ENCODE assay signal across 12 cellular contexts in genomic region chr3:115804722-115805121, GRCh38.
A peak's percentile ranks its signal among the peaks of the same experiment; 100 is the strongest.
DNase-seq lines count a peak whose midpoint lies in the region; ATAC-seq and TF ChIP-seq lines count a peak whose summit lies in the region.
"Had no signal": no experiment of that assay in that cellular context is flagged by ENCODE, and none has a peak within 500 bp of the region (broad histone marks: within the 10 kb centered on the region; RNA-seq: fewer than 3 reads in every experiment).

No MANE protein-coding gene starts in this region.

- no peak overlapping the region; the same call in 1 of the 2 replicates for H3K9ac ChIP-seq in IMR-90 (ENCODE audit: low read depth, low read length)

- H3K18ac ChIP-seq in IMR-90 (ENCODE audit: low read depth, low read length), result peak overlapping the region; percentile 95; the same call in 1 of the 2 replicates

- in situ Hi-C loops in IMR-90 (cut with MboI; ENCODE audit: low sequenced_read_pairs), result loop anchor here (25.0 kb wide), 2 partner anchors 967 to 1442 kb away; no protein-coding TSS in a partner anchor

- no peak for TF ChIP-seq CTCF in IMR-90 (conservative IDR thresholded peaks at IDR 0.05; ENCODE audit: low read depth, low read length)
- no peak for TF ChIP-seq CTCF in sigmoid colon (IDR thresholded peaks at IDR 0.05)

- no CpG with 5 or more reads among the region's 2 CpGs for WGBS in IMR-90 (ENCODE audit: extremely low coverage in 2 of 2, insufficient read length in 1 of 2), 2 experiments
- 34 to 42% methylated on average over 2 of the region's 2 CpGs for WGBS in sigmoid colon, 2 donors

- H3K36me3 ChIP-seq in IMR-90 (ENCODE audit: control insufficient read depth, insufficient read depth, low read length) (peaks cover 2% of the 10 kb centered on the region; the same call in 1 of the 2 replicates), sigmoid colon (no peaks in the 10 kb centered on the region)
- H3K36me3 ChIP-seq in CD8-positive, alpha-beta memory T cell (ENCODE audit: insufficient read depth, low read length), result no peaks in the 10 kb centered on the region
- H3K36me3 ChIP-seq: prostate gland had no signal

- peak overlapping the region; percentile 69 to 89; a peak in 3 of 4 replicates for H4K8ac ChIP-seq in IMR-90 (ENCODE audit: low read depth in 2 of 2, low read length in 2 of 2)

- H3K9me3 Mint-ChIP-seq in CD8-positive, alpha-beta memory T cell, result no peaks in the 10 kb centered on the region
- H3K9me3 Mint-ChIP-seq in activated CD4-positive, alpha-beta memory T cell treated with anti-CD3 and anti-CD28 coated beads, Interleukin-2, amount 10 ng/mL, durations not matched to agents 7 days and 5 days, result no peaks in the 10 kb centered on the region

- peak overlapping the region; percentile 95; the same call in 1 of the 3 replicates for H2BK15ac ChIP-seq in IMR-90 (ENCODE audit: low read depth, low read length)

- peak overlapping the region; percentile 90 for H4K5ac ChIP-seq in IMR-90 (ENCODE audit: low read depth, low read length)

- H2AFZ ChIP-seq in IMR-90 (replicated peaks; ENCODE audit: low read length, poor library complexity), result peak overlapping the region; percentile 75

- peak overlapping the region; percentile 99 for H2BK5ac ChIP-seq in IMR-90 (ENCODE audit: low read depth, low read length, poor library complexity, severe bottlenecking)

- H3K27me3 ChIP-seq in IMR-90 (ENCODE audit: control insufficient read depth, insufficient read depth, low read length) (no peaks in the 10 kb centered on the region), sigmoid colon (no peaks in the 10 kb centered on the region)
- H3K27me3 ChIP-seq in CD8-positive, alpha-beta memory T cell (ENCODE audit: insufficient read depth, low read length, poor library complexity, severe bottlenecking), result peaks cover 8% of the 10 kb centered on the region

- POLR2A ChIA-PET in IMR-90 (lab: Charles Lee; ENCODE audit: unreplicated experiment), result no interaction called here
- POLR2A ChIA-PET in CD8-positive, alpha-beta memory T cell (lab: Charles Lee), result no interaction called here
- POLR2A ChIA-PET in activated CD4-positive, alpha-beta memory T cell treated with anti-CD3 and anti-CD28 coated beads, Interleukin-2, amount 10 ng/mL, durations not matched to agents 7 days and 5 days (lab: Charles Lee), result no interaction called here

- CTCF ChIA-PET in IMR-90 (lab: Yijun Ruan, JAX), result interaction anchor here (0.8 to 1.2 kb wide), 2 partner anchors 20 to 21 kb away, joined by 3 to 6 read pairs; no protein-coding TSS in a partner anchor
- CTCF ChIA-PET in CD8-positive, alpha-beta memory T cell (lab: Charles Lee), result interaction anchor here (0.8 to 2.0 kb wide), 3 partner anchors 10 to 20 kb away, joined by 3 to 7 read pairs (median 3); no protein-coding TSS in a partner anchor
- CTCF ChIA-PET in activated CD4-positive, alpha-beta memory T cell treated with anti-CD3 and anti-CD28 coated beads, Interleukin-2, amount 10 ng/mL, durations not matched to agents 7 days and 5 days (lab: Charles Lee), result interaction anchor here (1.7 to 2.4 kb wide), 2 partner anchors 10 to 13 kb away, joined by 6 to 7 read pairs; no protein-coding TSS in a partner anchor

- no peak overlapping the region for H3K27ac Mint-ChIP-seq in CD8-positive, alpha-beta memory T cell
- H3K27ac Mint-ChIP-seq in activated CD4-positive, alpha-beta memory T cell treated with anti-CD3 and anti-CD28 coated beads, Interleukin-2, amount 10 ng/mL, durations not matched to agents 7 days and 5 days, result no peak overlapping the region

- peak; percentile 45 for ATAC-seq in IMR-90 (ENCODE audit: low read depth)

- peak overlapping the region; percentile 95 for H2BK20ac ChIP-seq in IMR-90 (ENCODE audit: low read depth, low read length)

- intact Hi-C loops in IMR-90 (cut with micrococcal nuclease), result loop anchor here (10.0 kb wide), 1 partner anchor 60 kb away; no protein-coding TSS in a partner anchor
- intact Hi-C loops in sigmoid colon (cut with DNase I), result no loop called here

- TF ChIP-seq EP300 in sigmoid colon (IDR thresholded peaks at IDR 0.05), result no peak

- H3K56ac ChIP-seq in IMR-90 (ENCODE audit: extremely low read depth, insufficient read depth, low read length), result peak overlapping the region; percentile 92

- no peak overlapping the region for H3K4me3 Mint-ChIP-seq in CD8-positive, alpha-beta memory T cell
- H3K4me3 Mint-ChIP-seq in activated CD4-positive, alpha-beta memory T cell treated with anti-CD3 and anti-CD28 coated beads, Interleukin-2, amount 10 ng/mL, durations not matched to agents 7 days and 5 days, result no peak overlapping the region

- dilution Hi-C loops in IMR-90 (cut with HindIII; ENCODE audit: low sequenced_read_pairs, unreplicated experiment), result no loop called here

- DNase-seq in AG20443 (ENCODE audit: low spot score), result peak; percentile 61
- DNase-seq in IMR-90, result peak; percentile 93
- peak; percentile 63 for DNase-seq in brain pericyte (ENCODE audit: low read depth, low spot score)
- DNase-seq in kidney tubule cell (ENCODE audit: low spot score), result peak; percentile 32
- no peak for DNase-seq in CD8-positive, alpha-beta memory T cell
- no peak for DNase-seq in activated CD4-positive, alpha-beta memory T cell treated with anti-CD3 and anti-CD28 coated beads, Interleukin-2, amount 10 ng/mL, durations not matched to agents 7 days and 5 days
- DNase-seq in sigmoid colon, result no peak
- no peak for DNase-seq in iPS-NIHi7 (ENCODE audit: extremely low spot score)
- DNase-seq: amygdala, NCI-H2227 treated with DMSO at 0.1 percent for 48 hours, SIG-M5 had no signal

- no peak overlapping the region for H2AK9ac ChIP-seq in IMR-90 (replicated peaks; ENCODE audit: low read depth, low read length, poor library complexity)

- H4K91ac ChIP-seq in IMR-90 (ENCODE audit: insufficient read depth, low read depth, low read length), result peak overlapping the region; percentile 83; the same call in 1 of the 2 replicates

- H3K4me3 ChIP-seq in IMR-90 (ENCODE audit: insufficient read depth, low read depth, low read length), result no peak overlapping the region
- H3K4me3 ChIP-seq in CD8-positive, alpha-beta memory T cell (ENCODE audit: low read length), result no peak overlapping the region
- no peak overlapping the region for H3K4me3 ChIP-seq in sigmoid colon
- H3K4me3 ChIP-seq: prostate gland had no signal

- H4K20me1 ChIP-seq in IMR-90 (ENCODE audit: insufficient read depth, low read length), result no peaks in the 10 kb centered on the region

- H3K9me3 ChIP-seq in IMR-90 (ENCODE audit: control insufficient read depth, insufficient read depth, low read length) (no peaks in the 10 kb centered on the region), sigmoid colon (no peaks in the 10 kb centered on the region)
- H3K9me3 ChIP-seq in CD8-positive, alpha-beta memory T cell (ENCODE audit: low read length), result no peaks in the 10 kb centered on the region
- H3K9me3 ChIP-seq: prostate gland had no signal

- peaks cover 19% of the 10 kb centered on the region for H3K4me1 ChIP-seq in IMR-90 (ENCODE audit: control insufficient read depth, insufficient read depth, low read length)
- no peaks in the 10 kb centered on the region for H3K4me1 ChIP-seq in CD8-positive, alpha-beta memory T cell (ENCODE audit: insufficient read depth, low read length)
- peaks cover 0 to 4% (median 0%) of the 10 kb centered on the region in 4 donors for H3K4me1 ChIP-seq in sigmoid colon
- H3K4me1 ChIP-seq: prostate gland had no signal

- H3K27me3 Mint-ChIP-seq in CD8-positive, alpha-beta memory T cell, result peaks cover 10 to 74% of the 10 kb centered on the region in 2 donors
- H3K27me3 Mint-ChIP-seq in activated CD4-positive, alpha-beta memory T cell treated with anti-CD3 and anti-CD28 coated beads, Interleukin-2, amount 10 ng/mL, durations not matched to agents 7 days and 5 days, result peaks cover 38% of the 10 kb centered on the region

- peak overlapping the region; percentile 68 for H3K14ac ChIP-seq in IMR-90 (replicated peaks; ENCODE audit: low read depth, low read length)

- peak overlapping the region; percentile 90 for H2BK120ac ChIP-seq in IMR-90 (ENCODE audit: low read depth, low read length)

- no peaks in the 10 kb centered on the region for H3K79me1 ChIP-seq in IMR-90 (ENCODE audit: low read depth in 1 of 2, low read length in 2 of 2)

- no TSS peak for BruUV-seq in IMR-90 (replicated peaks; lab: Mats Ljungman, UMichigan)

- peak overlapping the region; percentile 83 for H3K4ac ChIP-seq in IMR-90 (ENCODE audit: low read depth, low read length)

- no peak overlapping the region for H2AK5ac ChIP-seq in IMR-90 (ENCODE audit: low read depth, low read length)

- H3K9me1 ChIP-seq in IMR-90 (ENCODE audit: insufficient read depth, low read length), result peaks cover 4% of the 10 kb centered on the region

- H3K23ac ChIP-seq in IMR-90 (ENCODE audit: low read depth, low read length), result peak overlapping the region; percentile 67; the same call in 1 of the 2 replicates

- TF ChIP-seq POLR2A in IMR-90 (IDR thresholded peaks at IDR 0.05; ENCODE audit: low read depth, low read length) (no peak), sigmoid colon (IDR thresholded peaks at IDR 0.05) (no peak)

- no peaks in the 10 kb centered on the region for H3K4me1 Mint-ChIP-seq in CD8-positive, alpha-beta memory T cell
- peaks cover 15% of the 10 kb centered on the region for H3K4me1 Mint-ChIP-seq in activated CD4-positive, alpha-beta memory T cell treated with anti-CD3 and anti-CD28 coated beads, Interleukin-2, amount 10 ng/mL, durations not matched to agents 7 days and 5 days

- H3K27ac ChIP-seq in IMR-90 (ENCODE audit: insufficient read depth, low read length) (peak overlapping the region; percentile 85), sigmoid colon (peak overlapping the region in 1 of 4 donors; percentile 27)
- H3K27ac ChIP-seq in CD8-positive, alpha-beta memory T cell (ENCODE audit: low read depth, low read length), result no peak overlapping the region
- H3K27ac ChIP-seq: prostate gland had no signal

- H3K36me3 Mint-ChIP-seq in CD8-positive, alpha-beta memory T cell, result no peaks in the 10 kb centered on the region
- H3K36me3 Mint-ChIP-seq in activated CD4-positive, alpha-beta memory T cell treated with anti-CD3 and anti-CD28 coated beads, Interleukin-2, amount 10 ng/mL, durations not matched to agents 7 days and 5 days (ENCODE audit: low read depth), result no peaks in the 10 kb centered on the region

- no peak for TF ChIP-seq RAD21 in IMR-90 (IDR thresholded peaks at IDR 0.05; ENCODE audit: low read length)

- H3K4me2 ChIP-seq in IMR-90 (ENCODE audit: low read depth, low read length), result peak overlapping the region; percentile 70

TF ChIP-seq in IMR-90, 13 proteins besides CTCF, POLR2A, EP300 and RAD21 (continues in another document):
- TF ChIP-seq ELK1 (IDR thresholded peaks at IDR 0.05; ENCODE audit: borderline replicate concordance, low read depth, low read length), result no peak
- peak; percentile 98 for TF ChIP-seq NFE2L2 (IDR thresholded peaks at IDR 0.05; ENCODE audit: low read depth, low read length)
- peak; percentile 80 for TF ChIP-seq MAFK (IDR thresholded peaks at IDR 0.05; ENCODE audit: low read depth, low read length)

Comparison
In these comparisons a context has a peak if more than half of its experiments do, and no peak if none do; other contexts are left out.
1. DNase-seq: peak in AG20443 (single experiment), IMR-90 (single experiment), brain pericyte (single experiment) and kidney tubule cell (single experiment); none in CD8-positive, alpha-beta memory T cell (0 of 5), activated CD4-positive, alpha-beta memory T cell treated with anti-CD3 and anti-CD28 coated beads, Interleukin-2, amount 10 ng/mL, durations not matched to agents 7 days and 5 days (single experiment), sigmoid colon (single experiment) and iPS-NIHi7 (single experiment).